In genomic region chr2:20579866-20580265, GRCh38 we compare ENCODE assay signal across 8 cellular contexts.
DNase-seq lines count a peak whose midpoint lies in the region; ATAC-seq and TF ChIP-seq lines count a peak whose summit lies in the region.

No MANE protein-coding gene starts in this region.

- H3K79me1 ChIP-seq in mesendoderm (ENCODE audit: low read length), result no peaks in the 10 kb centered on the region

- no peak for DNase-seq in activated CD4-positive, alpha-beta T cell treated with anti-CD3 and anti-CD28 coated beads, Interleukin-2, amount 10 ng/mL, durations not matched to agents 7 days and 5 days
- no peak for DNase-seq in activated CD4-positive, alpha-beta T cell treated with anti-CD3 and anti-CD28 coated beads for 48 hours
- no peak for DNase-seq in caudate nucleus (lab: John Stamatoyannopoulos, UW)
- no peak for DNase-seq in mesendoderm
- no peak for DNase-seq in transverse colon
- no peak for DNase-seq in SK-N-DZ (ENCODE audit: low spot score)

- no peak overlapping the region for H4K8ac ChIP-seq in mesendoderm (ENCODE audit: low read depth, low read length)

- no peaks in the 10 kb centered on the region for H3K9me3 ChIP-seq in transverse colon

- H3K4me2 ChIP-seq in mesendoderm (ENCODE audit: low read length), result no peak overlapping the region

- H3K27me3 ChIP-seq in mesendoderm (ENCODE audit: insufficient read depth, low read length, poor library complexity) (no peaks in the 10 kb centered on the region), transverse colon (no peaks in the 10 kb centered on the region)

- H3K36me3 ChIP-seq in mesendoderm (ENCODE audit: control insufficient read depth, insufficient read depth, low read length), result no peaks in the 10 kb centered on the region
- H3K36me3 ChIP-seq in transverse colon, result no peaks in the 10 kb centered on the region

- H3K4ac ChIP-seq in mesendoderm (ENCODE audit: low read depth, low read length), result peak overlapping the region; percentile 19

- no peak overlapping the region for H2BK15ac ChIP-seq in mesendoderm (replicated peaks; ENCODE audit: low read depth)

- no peak overlapping the region for H3K4me3 Mint-ChIP-seq in activated CD4-positive, alpha-beta T cell treated with anti-CD3 and anti-CD28 coated beads, Interleukin-2, amount 10 ng/mL, durations not matched to agents 7 days and 5 days

- WGBS in mesendoderm (ENCODE audit: extremely low coverage, insufficient coverage, low lambda C conversion rate), result no CpG with 5 or more reads among the region's 1 CpG
- 82 to 93% methylated on average over 1 of the region's 1 CpG for WGBS in transverse colon (ENCODE audit: low coverage in 1 of 2), 2 donors

- POLR2A ChIA-PET in activated CD4-positive, alpha-beta T cell treated with anti-CD3 and anti-CD28 coated beads, Interleukin-2, amount 10 ng/mL, durations not matched to agents 7 days and 5 days (lab: Charles Lee), result no interaction called here

- peaks cover 21% of the 10 kb centered on the region for H3K4me1 Mint-ChIP-seq in activated CD4-positive, alpha-beta T cell treated with anti-CD3 and anti-CD28 coated beads, Interleukin-2, amount 10 ng/mL, durations not matched to agents 7 days and 5 days

- H4K5ac ChIP-seq in mesendoderm (ENCODE audit: low read length), result no peak overlapping the region

- no peak for TF ChIP-seq POLR2A in transverse colon (IDR thresholded peaks at IDR 0.05)

- H3K79me2 ChIP-seq in mesendoderm (ENCODE audit: control insufficient read depth, insufficient read depth, low read length), result no peaks in the 10 kb centered on the region

- in situ Hi-C loops in transverse colon (cut with MboI; ENCODE audit: low pct_ligation_motif_present in 1 of 4, low pct_unique_long_range_greater_than_20kb in 1 of 4, low sequenced_read_pairs in 3 of 4), result no loop called here

- no peak overlapping the region for H3K9ac ChIP-seq in mesendoderm (ENCODE audit: low read length)

- TF ChIP-seq CTCF in transverse colon (IDR thresholded peaks at IDR 0.05), result no peak

- intact Hi-C loops in transverse colon (cut with DNase I; ENCODE audit: low total_unique reads), result no loop called here

- H2AK5ac ChIP-seq in mesendoderm (ENCODE audit: low read length), result no peak overlapping the region

- H2BK120ac ChIP-seq in mesendoderm (ENCODE audit: low read depth, low read length), result peak overlapping the region; percentile 67

- H3K4me3 ChIP-seq in mesendoderm (ENCODE audit: low read length) (no peak overlapping the region), transverse colon (no peak overlapping the region)

- H3K4me1 ChIP-seq in mesendoderm (ENCODE audit: control insufficient read depth, low read depth, low read length) (peaks cover 11% of the 10 kb centered on the region), transverse colon (peaks cover 17 to 36% (median 25%) of the 10 kb centered on the region in 4 donors)

- H3K56ac ChIP-seq in mesendoderm (ENCODE audit: low read length), result peak overlapping the region; percentile 68

- H3K23ac ChIP-seq in mesendoderm (ENCODE audit: low read length), result peak overlapping the region; percentile 92

- ATAC-seq in GM19328 (IDR thresholded peaks at IDR 0.05; ENCODE audit: unreplicated experiment), result no peak
- no peak for ATAC-seq in GM18870 (IDR thresholded peaks at IDR 0.05; ENCODE audit: unreplicated experiment)

- peak overlapping the region; percentile 62 for H3K27ac Mint-ChIP-seq in activated CD4-positive, alpha-beta T cell treated with anti-CD3 and anti-CD28 coated beads, Interleukin-2, amount 10 ng/mL, durations not matched to agents 7 days and 5 days

- no peak for TF ChIP-seq EP300 in transverse colon (IDR thresholded peaks at IDR 0.05; ENCODE audit: low read depth)

- H3K9me3 Mint-ChIP-seq in activated CD4-positive, alpha-beta T cell treated with anti-CD3 and anti-CD28 coated beads, Interleukin-2, amount 10 ng/mL, durations not matched to agents 7 days and 5 days, result peaks cover 2% of the 10 kb centered on the region

- peak overlapping the region; percentile 61 for H2BK5ac ChIP-seq in mesendoderm (ENCODE audit: low read length)

- peak overlapping the region; percentile 52 for H3K27ac ChIP-seq in caudate nucleus (ENCODE audit: low read depth, low read length)
- H3K27ac ChIP-seq in mesendoderm (ENCODE audit: low read depth, low read length), result peak overlapping the region; percentile 64
- peak overlapping the region; percentile 70 to 79 (median 75) for H3K27ac ChIP-seq in transverse colon

- no peaks in the 10 kb centered on the region for H3K27me3 Mint-ChIP-seq in activated CD4-positive, alpha-beta T cell treated with anti-CD3 and anti-CD28 coated beads, Interleukin-2, amount 10 ng/mL, durations not matched to agents 7 days and 5 days

- H3K36me3 Mint-ChIP-seq in activated CD4-positive, alpha-beta T cell treated with anti-CD3 and anti-CD28 coated beads, Interleukin-2, amount 10 ng/mL, durations not matched to agents 7 days and 5 days (ENCODE audit: low read depth), result peaks cover 9% of the 10 kb centered on the region

- H3K18ac ChIP-seq in mesendoderm (ENCODE audit: low read length), result peak overlapping the region; percentile 23

- CTCF ChIA-PET in activated CD4-positive, alpha-beta T cell treated with anti-CD3 and anti-CD28 coated beads, Interleukin-2, amount 10 ng/mL, durations not matched to agents 7 days and 5 days (lab: Charles Lee), result interaction anchor here (1.4 to 1.5 kb wide), 2 partner anchors 9 to 16 kb away, joined by 3 to 4 read pairs; no protein-coding TSS in a partner anchor
